Comparison of ENCODE assay signal across 9 cellular contexts in genomic region chr14:70027785-70028428, GRCh38.
DNase-seq lines count a peak whose midpoint lies in the region; ATAC-seq and TF ChIP-seq lines count a peak whose summit lies in the region.
"Had no signal": no experiment of that assay in that cellular context is flagged by ENCODE, and none has a peak within 500 bp of the region (broad histone marks: within the 10 kb centered on the region; RNA-seq: fewer than 3 reads in every experiment).

No MANE protein-coding gene starts in this region.

- H3K9ac ChIP-seq in fibroblast of lung (ENCODE audit: insufficient read depth, low read length): no peak overlapping the region
- H3K9ac ChIP-seq in neural progenitor cell: no peak overlapping the region

- H4K20me1 ChIP-seq in GM23338 (replicated peaks; ENCODE audit: insufficient read depth) (no peaks in the 10 kb centered on the region), fibroblast of lung (ENCODE audit: control insufficient read depth, extremely low read depth, insufficient read depth, low read length) (no peaks in the 10 kb centered on the region), neural progenitor cell (ENCODE audit: low read depth) (peaks cover 31% of the 10 kb centered on the region)

- H3K4me1 Mint-ChIP-seq in GM23338 (peaks cover 15% of the 10 kb centered on the region), neural progenitor cell (peaks cover 19% of the 10 kb centered on the region)
- H3K4me1 Mint-ChIP-seq in activated T-cell treated with anti-CD3 and anti-CD28 coated beads, Interleukin-2, amount 50 U/mL, for 24 hours (ENCODE audit: low read depth): no peaks in the 10 kb centered on the region
- H3K4me1 Mint-ChIP-seq: IgD-negative memory B cell had no signal

- no peak for TF ChIP-seq POLR2A in suprapubic skin (IDR thresholded peaks at IDR 0.05)

- H3K27ac Mint-ChIP-seq in GM23338 (no peak overlapping the region), neural progenitor cell (no peak overlapping the region)
- H3K27ac Mint-ChIP-seq in activated T-cell treated with anti-CD3 and anti-CD28 coated beads, Interleukin-2, amount 50 U/mL, for 24 hours: no peak overlapping the region
- H3K27ac Mint-ChIP-seq: IgD-negative memory B cell had no signal

- H3K36me3 Mint-ChIP-seq in GM23338 (ENCODE audit: low read depth) (no peaks in the 10 kb centered on the region), neural progenitor cell (peaks cover 11% of the 10 kb centered on the region)
- H3K36me3 Mint-ChIP-seq in activated T-cell treated with anti-CD3 and anti-CD28 coated beads, Interleukin-2, amount 50 U/mL, for 24 hours (ENCODE audit: low read depth): no peaks in the 10 kb centered on the region
- H3K36me3 Mint-ChIP-seq: IgD-negative memory B cell had no signal

- TF ChIP-seq CTCF in C4-2B (conservative IDR thresholded peaks at IDR 0.05) (peak; percentile 92), GM23338 (conservative IDR thresholded peaks at IDR 0.05; ENCODE audit: low read depth in 2 of 2) (peak; percentile 91 to 99), fibroblast of lung (conservative IDR thresholded peaks at IDR 0.05 in 1 of 2, IDR thresholded peaks at IDR 0.05 in 1 of 2; ENCODE audit: low read depth in 1 of 2, low read length in 2 of 2) (peak; percentile 79 to 91), neural progenitor cell (IDR thresholded peaks at IDR 0.05) (peak; percentile 92), suprapubic skin (IDR thresholded peaks at IDR 0.05) (peak; percentile 60 to 79)

- H3K27me3 Mint-ChIP-seq in GM23338 (ENCODE audit: insufficient read depth, low read depth, poor library complexity): peaks cover 9% of the 10 kb centered on the region
- H3K27me3 Mint-ChIP-seq in activated T-cell treated with anti-CD3 and anti-CD28 coated beads, Interleukin-2, amount 50 U/mL, for 24 hours: peaks cover 7% of the 10 kb centered on the region
- H3K27me3 Mint-ChIP-seq in neural progenitor cell (ENCODE audit: insufficient read depth, low read depth): peaks cover 5% of the 10 kb centered on the region

- no peak overlapping the region for H3K27ac ChIP-seq in C4-2B
- H3K27ac ChIP-seq in GM23338 (ENCODE audit: low read depth): no peak overlapping the region
- H3K27ac ChIP-seq in fibroblast of lung (ENCODE audit: insufficient read depth, low read length): no peak overlapping the region
- no peak overlapping the region for H3K27ac ChIP-seq in neural progenitor cell
- H3K27ac ChIP-seq in suprapubic skin: no peak overlapping the region

- H3K4me3 Mint-ChIP-seq in GM23338: no peak overlapping the region
- no peak overlapping the region for H3K4me3 Mint-ChIP-seq in activated T-cell treated with anti-CD3 and anti-CD28 coated beads, Interleukin-2, amount 50 U/mL, for 24 hours
- no peak overlapping the region for H3K4me3 Mint-ChIP-seq in neural progenitor cell
- H3K4me3 Mint-ChIP-seq: IgD-negative memory B cell had no signal

- H3F3A ChIP-seq in GM23338 (replicated peaks; ENCODE audit: low read depth): no peaks in the 10 kb centered on the region
- peaks cover 19% of the 10 kb centered on the region for H3F3A ChIP-seq in neural progenitor cell (ENCODE audit: low read depth)

- ATAC-seq in GM23338: peak; percentile 90
- no peak for ATAC-seq in GM21737 (IDR thresholded peaks at IDR 0.05; ENCODE audit: unreplicated experiment)

- no peak overlapping the region for H3K4me2 ChIP-seq in GM23338
- no peak overlapping the region for H3K4me2 ChIP-seq in fibroblast of lung (ENCODE audit: extremely low read depth, insufficient read depth, low read length)
- no peak overlapping the region for H3K4me2 ChIP-seq in neural progenitor cell

- H3K79me2 ChIP-seq in GM23338 (replicated peaks; ENCODE audit: insufficient read depth): no peaks in the 10 kb centered on the region
- H3K79me2 ChIP-seq in fibroblast of lung (ENCODE audit: control insufficient read depth, insufficient read depth, low read length): no peaks in the 10 kb centered on the region
- H3K79me2 ChIP-seq in neural progenitor cell (ENCODE audit: low read depth): no peaks in the 10 kb centered on the region

- TF ChIP-seq EP300 in suprapubic skin (IDR thresholded peaks at IDR 0.05): no peak

- H3K4me1 ChIP-seq in GM23338 (ENCODE audit: insufficient read depth) (0 out of 2 replicates have a peak, but pooled peaks cover 3% of the 10 kb centered on the region), fibroblast of lung (ENCODE audit: control insufficient read depth, extremely low read depth, insufficient read depth, low read length) (no peaks in the 10 kb centered on the region), neural progenitor cell (peaks cover 19% of the 10 kb centered on the region), suprapubic skin (no peaks in the 10 kb centered on the region)

- H3K4me3 ChIP-seq in GM23338 (no peak overlapping the region), fibroblast of lung (replicated peaks in 1 of 4; ENCODE audit: control extremely low read depth in 1 of 4, insufficient read depth in 1 of 4, low read depth in 3 of 4, low read length in 4 of 4) (no peak overlapping the region), neural progenitor cell (no peak overlapping the region), suprapubic skin (no peak overlapping the region)

- no peaks in the 10 kb centered on the region for H3K27me3 ChIP-seq in GM23338 (ENCODE audit: insufficient read depth)
- H3K27me3 ChIP-seq in fibroblast of lung (ENCODE audit: control insufficient read depth, insufficient read depth, low read length): no peaks in the 10 kb centered on the region
- no peaks in the 10 kb centered on the region for H3K27me3 ChIP-seq in neural progenitor cell
- peaks cover 15% of the 10 kb centered on the region for H3K27me3 ChIP-seq in suprapubic skin

- H3K9me3 Mint-ChIP-seq in GM23338 (no peaks in the 10 kb centered on the region), neural progenitor cell (no peaks in the 10 kb centered on the region)
- no peaks in the 10 kb centered on the region for H3K9me3 Mint-ChIP-seq in activated T-cell treated with anti-CD3 and anti-CD28 coated beads, Interleukin-2, amount 50 U/mL, for 24 hours
- H3K9me3 Mint-ChIP-seq: IgD-negative memory B cell had no signal

- no peaks in the 10 kb centered on the region for H3K36me3 ChIP-seq in GM23338 (ENCODE audit: insufficient read depth)
- H3K36me3 ChIP-seq in fibroblast of lung (ENCODE audit: control insufficient read depth, insufficient read depth, low read length): no peaks in the 10 kb centered on the region
- H3K36me3 ChIP-seq in neural progenitor cell: peaks cover 5% of the 10 kb centered on the region
- H3K36me3 ChIP-seq in suprapubic skin: no peaks in the 10 kb centered on the region

- 37% methylated on average over 17 of the region's 17 CpGs for WGBS in suprapubic skin

- peaks cover 7% of the 10 kb centered on the region; the same call in 1 of the 2 replicates for H3K9me2 ChIP-seq in GM23338 (ENCODE audit: insufficient read depth)

- peak overlapping the region; percentile 16; the same call in 1 of the 2 replicates for H2AFZ ChIP-seq in GM23338
- no peak overlapping the region for H2AFZ ChIP-seq in fibroblast of lung (ENCODE audit: low read length)
- no peak overlapping the region for H2AFZ ChIP-seq in neural progenitor cell (replicated peaks)

- DNase-seq in GM23338 (ENCODE audit: low spot score): peak; percentile 89
- peak; percentile 47 for DNase-seq in NCI-H82 treated with DMSO at 0.1 percent for 48 hours (lab: John Stamatoyannopoulos, UW; ENCODE audit: unreplicated experiment)
- peak; percentile 80 for DNase-seq in activated T-cell treated with anti-CD3 and anti-CD28 coated beads, Interleukin-2, amount 50 U/mL, for 24 hours
- peak; percentile 10 to 47 for DNase-seq in fibroblast of lung (ENCODE audit: low read depth in 2 of 2)
- DNase-seq in neural progenitor cell (ENCODE audit: low spot score): peak; percentile 86
- DNase-seq in suprapubic skin (ENCODE audit: low spot score in 2 of 2): no peak

- no peaks in the 10 kb centered on the region for H3K9me3 ChIP-seq in fibroblast of lung (ENCODE audit: control insufficient read depth, insufficient read depth, low read depth, low read length)
- no peaks in the 10 kb centered on the region for H3K9me3 ChIP-seq in neural progenitor cell (ENCODE audit: low read depth)
- no peaks in the 10 kb centered on the region for H3K9me3 ChIP-seq in suprapubic skin

TF ChIP-seq in GM23338, 12 proteins besides CTCF, POLR2A, EP300 and RAD21 (continues in another document):
- TF ChIP-seq EZH2phosphoT487 (IDR thresholded peaks at IDR 0.05; ENCODE audit: unreplicated experiment) (no peak), POLR2AphosphoS5 (IDR thresholded peaks at IDR 0.05; ENCODE audit: low read depth) (no peak), EZH2 (IDR thresholded peaks at IDR 0.05; ENCODE audit: low read depth, unreplicated experiment) (no peak), ZNF331 (CRISPR knock-in tag; IDR thresholded peaks at IDR 0.05; ENCODE audit: low read depth) (no peak), NANOG (IDR thresholded peaks at IDR 0.05; ENCODE audit: borderline replicate concordance) (no peak), JUNB (IDR thresholded peaks at IDR 0.05; ENCODE audit: unreplicated experiment) (no peak)

Comparison
In these comparisons a context has a peak if more than half of its experiments do, and no peak if none do; other contexts are left out.
1. DNase-seq: peak in GM23338 (single experiment), NCI-H82 treated with DMSO at 0.1 percent for 48 hours (single experiment), activated T-cell treated with anti-CD3 and anti-CD28 coated beads, Interleukin-2, amount 50 U/mL, for 24 hours (single experiment), fibroblast of lung (2 of 2) and neural progenitor cell (single experiment); none in suprapubic skin (0 of 2).
2. Peak in every context shown above with its lines, with median percentiles within 50 percentile points of each other: CTCF ChIP-seq.